ENCODE assay signal across 7 cellular contexts in genomic region chr3:45695166-45695565, GRCh38. TPM values are rescaled to one million over a fixed set of nuclear protein-coding genes. Genes with fewer than 3 reads are reported as not detected.
A peak's percentile ranks its signal among the peaks of the same experiment; 100 is the strongest.
DNase-seq lines count a peak whose midpoint lies in the region; ATAC-seq and TF ChIP-seq lines count a peak whose summit lies in the region.
"Not testable (repeated sequence)": the region's sequence is repeated elsewhere in the genome, so short reads cannot be mapped to it uniquely, and the experiment has no call there.

No MANE protein-coding gene starts in this region.

- not testable (repeated sequence) for DNase-seq in CD8-positive, alpha-beta memory T cell; T-cell; activated CD4-positive, alpha-beta T cell treated with anti-CD3 and anti-CD28 coated beads, Interleukin-2, amount 10 ng/mL, durations not matched to agents 7 days and 5 days; activated T-cell treated with anti-CD3 and anti-CD28 coated beads, Interleukin-2, amount 50 U/mL, for 72 hours; effector memory CD4-positive, alpha-beta T cell; natural killer cell

- CTCF ChIA-PET in CD8-positive, alpha-beta memory T cell (lab: Charles Lee), result interaction anchor here (1.0 to 1.9 kb wide), 2 partner anchors 10 to 34 kb away, joined by 3 to 6 read pairs; no protein-coding TSS in a partner anchor
- CTCF ChIA-PET in T-cell (lab: Charles Lee), result interaction anchor here (0.5 to 2.6 kb wide), 2 partner anchors 31 to 35 kb away, joined by 3 to 22 read pairs; no protein-coding TSS in a partner anchor
- CTCF ChIA-PET in activated CD4-positive, alpha-beta T cell treated with anti-CD3 and anti-CD28 coated beads, Interleukin-2, amount 10 ng/mL, durations not matched to agents 7 days and 5 days (lab: Charles Lee), result interaction anchor here (0.9 to 2.3 kb wide), 5 partner anchors 10 to 674 kb away, joined by 3 to 9 read pairs (median 7); no protein-coding TSS in a partner anchor

- H3K36me3 ChIP-seq in CD8-positive, alpha-beta memory T cell (ENCODE audit: insufficient read depth, low read length); effector memory CD4-positive, alpha-beta T cell (ENCODE audit: control insufficient read depth, insufficient read depth, low read length): not testable (repeated sequence)

- H3K9me3 ChIP-seq in CD8-positive, alpha-beta memory T cell (ENCODE audit: low read length); effector memory CD4-positive, alpha-beta T cell (ENCODE audit: control insufficient read depth, low read length): not testable (repeated sequence)

- H3K27ac Mint-ChIP-seq in CD8-positive, alpha-beta memory T cell, result peak overlapping the region; percentile 94 to 100 (median 98)
- H3K27ac Mint-ChIP-seq in T-cell (peak overlapping the region; percentile 91 to 96), natural killer cell (peak overlapping the region; percentile 97 to 100)
- peak overlapping the region; percentile 91 for H3K27ac Mint-ChIP-seq in activated CD4-positive, alpha-beta T cell treated with anti-CD3 and anti-CD28 coated beads, Interleukin-2, amount 10 ng/mL, durations not matched to agents 7 days and 5 days
- H3K27ac Mint-ChIP-seq in activated T-cell treated with anti-CD3 and anti-CD28 coated beads, Interleukin-2, amount 50 U/mL, for 72 hours, result peak overlapping the region; percentile 97
- peak overlapping the region; percentile 97 for H3K27ac Mint-ChIP-seq in activated naive CD8-positive, alpha-beta T cell

- H3K4me1 Mint-ChIP-seq in CD8-positive, alpha-beta memory T cell, result peaks cover 76 to 91% (median 86%) of the 10 kb centered on the region in 3 donors
- H3K4me1 Mint-ChIP-seq in T-cell (peaks cover 85 to 86% (median 86%) of the 10 kb centered on the region in 3 donors), natural killer cell (peaks cover 76 to 83% of the 10 kb centered on the region in 2 donors)
- peaks cover 59% of the 10 kb centered on the region for H3K4me1 Mint-ChIP-seq in activated CD4-positive, alpha-beta T cell treated with anti-CD3 and anti-CD28 coated beads, Interleukin-2, amount 10 ng/mL, durations not matched to agents 7 days and 5 days
- peaks cover 83% of the 10 kb centered on the region for H3K4me1 Mint-ChIP-seq in activated T-cell treated with anti-CD3 and anti-CD28 coated beads, Interleukin-2, amount 50 U/mL, for 72 hours (ENCODE audit: low read depth)
- peaks cover 85% of the 10 kb centered on the region for H3K4me1 Mint-ChIP-seq in activated naive CD8-positive, alpha-beta T cell (ENCODE audit: low read depth)

- H3K4me3 Mint-ChIP-seq in CD8-positive, alpha-beta memory T cell, result peak overlapping the region; percentile 43 to 88 (median 70)
- H3K4me3 Mint-ChIP-seq in T-cell (peak overlapping the region in 2 of 3 donors; percentile 61 to 74), natural killer cell (peak overlapping the region; percentile 88)
- not testable (repeated sequence) for H3K4me3 Mint-ChIP-seq in activated CD4-positive, alpha-beta T cell treated with anti-CD3 and anti-CD28 coated beads, Interleukin-2, amount 10 ng/mL, durations not matched to agents 7 days and 5 days
- peak overlapping the region; percentile 87 to 92 for H3K4me3 Mint-ChIP-seq in activated T-cell treated with anti-CD3 and anti-CD28 coated beads, Interleukin-2, amount 50 U/mL, for 72 hours
- H3K4me3 Mint-ChIP-seq in activated naive CD8-positive, alpha-beta T cell, result peak overlapping the region; percentile 97

- intact Hi-C loops in natural killer cell (cut with micrococcal nuclease), result loop anchor here (10.0 kb wide), 2 partner anchors 150 to 300 kb away; partner anchors contain the start of genes FYCO1 and LZTFL1

- not testable (repeated sequence) for TF ChIP-seq CTCF in natural killer cell (IDR thresholded peaks at IDR 0.05)

- H3K27me3 ChIP-seq in CD8-positive, alpha-beta memory T cell (ENCODE audit: insufficient read depth, low read length, poor library complexity, severe bottlenecking); effector memory CD4-positive, alpha-beta T cell (replicated peaks; ENCODE audit: control insufficient read depth, insufficient read depth, low read length, poor library complexity, severe bottlenecking): not testable (repeated sequence)

- H3K4me3 ChIP-seq in CD8-positive, alpha-beta memory T cell (ENCODE audit: low read length), result peak overlapping the region; percentile 38
- not testable (repeated sequence) for H3K4me3 ChIP-seq in effector memory CD4-positive, alpha-beta T cell (ENCODE audit: insufficient read depth, low read depth, low read length, poor library complexity, severe bottlenecking)

- not testable (repeated sequence) for ATAC-seq in T-cell (replicated peaks in 1 of 4); activated T-cell treated with anti-CD3 and anti-CD28 coated beads, Interleukin-2, amount 50 U/mL, for 72 hours (replicated peaks in 1 of 2); natural killer cell

- H3K4me1 ChIP-seq in CD8-positive, alpha-beta memory T cell (ENCODE audit: insufficient read depth, low read length), result peaks cover 68% of the 10 kb centered on the region
- H3K4me1 ChIP-seq in effector memory CD4-positive, alpha-beta T cell (ENCODE audit: control insufficient read depth, insufficient read depth, low read length, poor library complexity, severe bottlenecking), result peaks cover 59% of the 10 kb centered on the region

- not testable (repeated sequence) for H3K9me3 Mint-ChIP-seq in CD8-positive, alpha-beta memory T cell; T-cell; activated CD4-positive, alpha-beta T cell treated with anti-CD3 and anti-CD28 coated beads, Interleukin-2, amount 10 ng/mL, durations not matched to agents 7 days and 5 days; activated T-cell treated with anti-CD3 and anti-CD28 coated beads, Interleukin-2, amount 50 U/mL, for 72 hours; activated naive CD8-positive, alpha-beta T cell (ENCODE audit: low read depth); natural killer cell

- not testable (repeated sequence) for H3K27me3 Mint-ChIP-seq in CD8-positive, alpha-beta memory T cell; T-cell; activated CD4-positive, alpha-beta T cell treated with anti-CD3 and anti-CD28 coated beads, Interleukin-2, amount 10 ng/mL, durations not matched to agents 7 days and 5 days; activated T-cell treated with anti-CD3 and anti-CD28 coated beads, Interleukin-2, amount 50 U/mL, for 72 hours (ENCODE audit: low read depth); activated naive CD8-positive, alpha-beta T cell; natural killer cell (ENCODE audit: low read depth in 2 of 2)

- POLR2A ChIA-PET in CD8-positive, alpha-beta memory T cell (lab: Charles Lee), result interaction anchor here (0.9 kb wide), 1 partner anchor 10 kb away, joined by 3 read pairs; no protein-coding TSS in a partner anchor
- POLR2A ChIA-PET in T-cell (lab: Charles Lee), result interaction anchor here in 1 of 2 donors (0.5 kb wide), 1 partner anchor 35 kb away, joined by 9 read pairs; no protein-coding TSS in a partner anchor
- POLR2A ChIA-PET in activated CD4-positive, alpha-beta T cell treated with anti-CD3 and anti-CD28 coated beads, Interleukin-2, amount 10 ng/mL, durations not matched to agents 7 days and 5 days (lab: Charles Lee), result not testable (repeated sequence)

- peaks cover 0 to 48% (median 17%) of the 10 kb centered on the region in 3 donors for H3K36me3 Mint-ChIP-seq in CD8-positive, alpha-beta memory T cell
- H3K36me3 Mint-ChIP-seq in T-cell, result peaks cover 23% of the 10 kb centered on the region
- H3K36me3 Mint-ChIP-seq in activated CD4-positive, alpha-beta T cell treated with anti-CD3 and anti-CD28 coated beads, Interleukin-2, amount 10 ng/mL, durations not matched to agents 7 days and 5 days (ENCODE audit: low read depth), result peaks cover 55% of the 10 kb centered on the region
- H3K36me3 Mint-ChIP-seq in activated T-cell treated with anti-CD3 and anti-CD28 coated beads, Interleukin-2, amount 50 U/mL, for 72 hours (ENCODE audit: insufficient read depth in 2 of 2), result peaks cover 23 to 51% of the 10 kb centered on the region in 2 donors
- peaks cover 35% of the 10 kb centered on the region for H3K36me3 Mint-ChIP-seq in activated naive CD8-positive, alpha-beta T cell
- not testable (repeated sequence) for H3K36me3 Mint-ChIP-seq in natural killer cell

- H3K27ac ChIP-seq in CD8-positive, alpha-beta memory T cell (ENCODE audit: low read depth, low read length), result peak overlapping the region; percentile 84
- H3K27ac ChIP-seq in effector memory CD4-positive, alpha-beta T cell (ENCODE audit: insufficient read depth, low read length, poor library complexity, severe bottlenecking), result peak overlapping the region; percentile 74

RNA-seq across cellular contexts. Expression of gene SACM1L, which starts 6.0 kb away (rescaled TPM):
- total RNA-seq in CD8-positive, alpha-beta memory T cell, result 10 to 100 TPM; 78.7 to 79.1 TPM
- polyA plus RNA-seq in CD8-positive, alpha-beta memory T cell, result 41.0 TPM
- total RNA-seq in T-cell (10 to 100 TPM; 62.8 to 81.5 (median 69.1) TPM), natural killer cell (100 to 1,000 TPM in 1 of 3 donors, 10 to 100 TPM in 2; 93.2 to 110 (median 93.9) TPM)
- total RNA-seq in activated CD4-positive, alpha-beta T cell treated with anti-CD3 and anti-CD28 coated beads, Interleukin-2, amount 10 ng/mL, durations not matched to agents 7 days and 5 days, result 10 to 100 TPM; 57.6 to 61.3 TPM
- 10 to 100 TPM; 77.1 to 78.4 TPM for total RNA-seq in activated T-cell treated with anti-CD3 and anti-CD28 coated beads, Interleukin-2, amount 50 U/mL, for 72 hours
